ENCODE assay signal across 8 cellular contexts in the genomic region with DNA sequence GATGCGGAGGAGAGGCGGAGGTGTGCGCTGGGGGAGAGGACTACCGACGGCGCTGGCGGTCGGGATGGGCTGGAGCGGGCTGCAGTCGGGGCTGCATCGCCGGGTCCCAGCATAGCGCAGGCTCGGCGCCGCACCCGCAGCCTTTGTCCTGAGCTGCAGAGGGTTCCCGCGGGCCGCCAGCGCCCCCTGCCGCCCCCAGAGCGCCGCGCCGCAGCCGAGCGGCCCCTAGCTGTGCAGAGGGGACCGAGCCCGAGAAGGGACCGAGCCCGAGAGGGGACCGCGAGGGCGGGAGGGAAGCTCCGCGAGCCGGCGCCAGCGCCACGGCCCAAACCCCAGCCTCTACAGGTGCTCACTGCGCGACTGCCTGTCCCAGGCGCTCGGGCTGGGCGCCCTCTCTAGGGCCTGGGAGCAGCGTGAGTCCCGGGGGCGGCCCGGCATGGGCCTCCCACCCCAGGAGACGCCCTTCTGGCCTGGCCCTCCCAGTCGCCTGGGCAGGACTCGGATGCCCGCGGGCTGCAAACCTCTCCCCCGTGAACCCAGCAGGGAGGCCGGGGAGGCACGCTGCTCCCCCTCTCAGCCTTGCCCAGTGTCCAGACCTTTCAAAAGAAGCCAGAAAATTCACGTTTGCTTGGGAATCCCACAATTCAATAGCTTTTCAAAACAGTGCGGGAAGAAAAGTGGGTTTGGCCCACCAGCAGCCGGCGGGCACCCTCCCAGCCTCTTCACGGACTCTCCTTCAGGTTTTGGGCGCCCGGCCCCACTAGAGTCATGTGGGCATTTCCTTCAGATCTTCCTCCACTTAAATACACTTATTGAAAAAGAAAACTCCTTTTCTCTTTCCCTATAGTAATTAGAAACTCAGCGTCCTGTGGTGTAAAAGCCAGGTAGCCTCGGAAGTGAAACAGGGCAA.
DNase-seq lines count a peak whose midpoint lies in the region; ATAC-seq, FAIRE-seq and TF ChIP-seq lines count a peak whose summit lies in the region.

No MANE protein-coding gene starts in this region.

- TF ChIP-seq CTCF in H9 (conservative IDR thresholded peaks at IDR 0.05) (peak; percentile 99), bronchial epithelial cell (IDR thresholded peaks at IDR 0.05; ENCODE audit: insufficient read depth, low read length, severe bottlenecking) (peak; percentile 80)

- H3K4me3 ChIP-seq in bronchial epithelial cell (ENCODE audit: low read depth, low read length) = peak overlapping the region; percentile 37
- H3K4me3 ChIP-seq in small intestine (ENCODE audit: low read depth in 1 of 2, low read length in 2 of 2) = no peak overlapping the region

- H3K18ac ChIP-seq in H9 (ENCODE audit: insufficient read length, low read depth, low read length) = no peak overlapping the region

- H3K27ac ChIP-seq in H9 (ENCODE audit: insufficient read length, low read depth, low read length) (no peak overlapping the region), small intestine (ENCODE audit: low read depth in 1 of 2, low read length in 1 of 2) (no peak overlapping the region)

- FAIRE-seq in bronchial epithelial cell (lab: Jason Lieb, UNC) (no peak), small intestine (lab: Jason Lieb, UNC) (no peak)

- H3K27me3 ChIP-seq in H9 (ENCODE audit: insufficient read depth, low read length) = peaks cover 12% of the 10 kb centered on the region; the same call in 1 of the 2 replicates
- H3K27me3 ChIP-seq in bronchial epithelial cell (ENCODE audit: control insufficient read depth, insufficient read depth, low read length) = no peaks in the 10 kb centered on the region
- H3K27me3 ChIP-seq in small intestine (ENCODE audit: control insufficient read depth in 2 of 2, insufficient read depth in 2 of 2, low read length in 2 of 2) = peaks cover 3 to 19% of the 10 kb centered on the region in 2 donors

- H2AFZ ChIP-seq in H9 (ENCODE audit: low read length) = no peak overlapping the region

- H3K4ac ChIP-seq in H9 (ENCODE audit: low read depth, low read length) = no peak overlapping the region

- H3K9me3 Mint-ChIP-seq in H9 (no peaks in the 10 kb centered on the region; a peak in 2 of 5 replicates), immature natural killer cell (peaks cover 0 to 2% (median 0%) of the 10 kb centered on the region in 6 donors)

- H3K9me3 ChIP-seq in H9 (ENCODE audit: control insufficient read depth, low read depth, low read length) (no peaks in the 10 kb centered on the region), small intestine (ENCODE audit: control insufficient read depth, low read depth) (no peaks in the 10 kb centered on the region)

- H2BK12ac ChIP-seq in H9 (ENCODE audit: insufficient read length, low read depth, low read length) = no peak overlapping the region

- H4K91ac ChIP-seq in H9 (ENCODE audit: insufficient read length, low read depth, low read length) = no peak overlapping the region

- no peaks in the 10 kb centered on the region for H3K79me2 ChIP-seq in H9 (ENCODE audit: insufficient read depth, low read length)

- peaks cover 74% of the 10 kb centered on the region for H3K27me3 Mint-ChIP-seq in H9 (ENCODE audit: low read depth)
- H3K27me3 Mint-ChIP-seq in immature natural killer cell (ENCODE audit: low read depth in 3 of 3) = peaks cover 8 to 42% (median 14%) of the 10 kb centered on the region in 3 donors

- no peak overlapping the region for H2AK5ac ChIP-seq in H9 (ENCODE audit: insufficient read length, low read length)

- H3K56ac ChIP-seq in H9 (ENCODE audit: insufficient read length, low read depth, low read length) = no peak overlapping the region

- H4K20me1 ChIP-seq in H9 (ENCODE audit: control insufficient read depth, insufficient read depth, insufficient read length) = no peaks in the 10 kb centered on the region

- H2BK5ac ChIP-seq in H9 (ENCODE audit: insufficient read length, low read length) = no peak overlapping the region

- H3K36me3 Mint-ChIP-seq in H9 (ENCODE audit: insufficient read depth in 1 of 3, low read depth in 3 of 3) (no peaks in the 10 kb centered on the region), immature natural killer cell (peaks cover 0 to 4% (median 0%) of the 10 kb centered on the region in 3 donors)

- no peak overlapping the region for H2BK20ac ChIP-seq in H9 (ENCODE audit: low read depth, low read length, poor library complexity, severe bottlenecking)

- H3K4me3 Mint-ChIP-seq in H9 (peak overlapping the region; percentile 60 to 74), immature natural killer cell (peak overlapping the region in 1 of 5 donors; percentile 30)

- no peak overlapping the region for H3K9ac ChIP-seq in H9 (ENCODE audit: extremely low read depth, insufficient read length, low read length)

- DNase-seq in EH (ENCODE audit: low read depth) = peak; percentile 65
- peak; percentile 90 for DNase-seq in H9
- peak; percentile 86 for DNase-seq in NCI-H1092 treated with DMSO at 0.1 percent for 48 hours (lab: John Stamatoyannopoulos, UW)
- DNase-seq in T follicular helper cell (ENCODE audit: low read depth) = peak; percentile 16
- peak; percentile 34 for DNase-seq in bronchial epithelial cell (ENCODE audit: low read depth)
- DNase-seq in immature natural killer cell = peak in 2 of 3 donors; percentile 7 to 13
- peak; percentile 53 for DNase-seq in small intestine

- H3K4me1 ChIP-seq in H9 (ENCODE audit: insufficient read depth, low read length) (no peaks in the 10 kb centered on the region), small intestine (ENCODE audit: control insufficient read depth in 2 of 2, insufficient read depth in 1 of 2, low read depth in 1 of 2, low read length in 1 of 2) (peaks cover 0 to 2% of the 10 kb centered on the region in 2 donors)

- no peak overlapping the region for H3K23ac ChIP-seq in H9 (ENCODE audit: insufficient read length, low read depth, low read length)

- ATAC-seq in GM19455 (IDR thresholded peaks at IDR 0.05; ENCODE audit: unreplicated experiment) = no peak

- H3K27ac Mint-ChIP-seq in H9 (no peak overlapping the region), immature natural killer cell (no peak overlapping the region)

- H3K36me3 ChIP-seq in bronchial epithelial cell (ENCODE audit: control insufficient read depth, insufficient read depth, low read length) (no peaks in the 10 kb centered on the region), small intestine (ENCODE audit: control insufficient read depth in 2 of 2, insufficient read depth in 2 of 2, low read length in 2 of 2) (no peaks in the 10 kb centered on the region)

- H4K8ac ChIP-seq in H9 (replicated peaks; ENCODE audit: insufficient read length, low read depth, low read length) = no peak overlapping the region

- no peak overlapping the region for H2BK15ac ChIP-seq in H9 (ENCODE audit: low read depth, low read length)

- WGBS in H9 (ENCODE audit: extremely low coverage, insufficient read length, low lambda C conversion rate) = no CpG with 5 or more reads among the region's 67 CpGs
- WGBS in small intestine, 3 donors = 2 to 5% (median 3%) methylated on average over 46 to 67 of the region's 67 CpGs

- H3K79me1 ChIP-seq in H9 (ENCODE audit: insufficient read depth, low read depth, low read length, poor library complexity, severe bottlenecking) = no peaks in the 10 kb centered on the region

- H3T11ph ChIP-seq in H9 (ENCODE audit: low read length) = no peak overlapping the region

- peaks cover 10% of the 10 kb centered on the region for H3K23me2 ChIP-seq in H9 (ENCODE audit: insufficient read length, low read depth, low read length, poor library complexity, severe bottlenecking)

- 0 out of 2 replicates have a peak overlapping the region, but pooled peaks have one; percentile 26 for H3K14ac ChIP-seq in H9 (ENCODE audit: insufficient read depth, low read length)

- H3K4me1 Mint-ChIP-seq in H9 = peaks cover 30 to 40% of the 10 kb centered on the region in 2 experiments
- peaks cover 5 to 12% of the 10 kb centered on the region in 2 donors for H3K4me1 Mint-ChIP-seq in immature natural killer cell

- no peak overlapping the region for H4K5ac ChIP-seq in H9 (ENCODE audit: insufficient read length, low read depth, low read length)

- H2BK120ac ChIP-seq in H9 (ENCODE audit: low read depth, low read length, poor library complexity, severe bottlenecking) = no peak overlapping the region

- peak overlapping the region; percentile 74 for H3K4me2 ChIP-seq in H9 (ENCODE audit: insufficient read depth, insufficient read length, low read length)

Comparison
In these comparisons a context has a peak if more than half of its experiments do, and no peak if none do; other contexts are left out.
1. DNase-seq: peak in every context shown above with its lines; median percentile 90 in H9; 86 in NCI-H1092 treated with DMSO at 0.1 percent for 48 hours; 65 in EH; 53 in small intestine; 34 in bronchial epithelial cell; 16 in T follicular helper cell; 10 in immature natural killer cell.